Comparison of ENCODE assay signal across 22 cellular contexts in the genomic region with DNA sequence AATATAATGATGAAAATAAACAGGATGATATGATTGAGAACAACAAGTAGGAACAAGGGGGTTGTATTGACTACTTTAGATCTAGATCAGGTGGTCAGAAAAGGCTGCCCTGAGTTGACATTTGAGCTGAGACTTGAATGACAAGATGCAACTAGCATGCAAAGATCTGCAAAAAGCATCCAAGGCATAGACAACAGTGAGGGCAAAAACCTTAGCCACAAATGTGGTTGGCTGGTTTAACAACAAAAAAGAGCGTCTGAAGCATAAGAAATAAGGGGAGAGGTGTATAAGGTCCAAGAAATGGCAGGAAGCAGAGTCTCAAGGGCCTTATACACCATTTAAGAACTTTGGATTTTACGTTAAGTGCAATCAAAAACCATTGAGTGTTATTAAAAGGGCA. TPM values are rescaled to one million over a fixed set of nuclear protein-coding genes. Genes with fewer than 3 reads are reported as not detected.
DNase-seq lines count a peak whose midpoint lies in the region; ATAC-seq and TF ChIP-seq lines count a peak whose summit lies in the region.
"Had no signal": no experiment of that assay in that cellular context is flagged by ENCODE, and none has a peak within 500 bp of the region (broad histone marks: within the 10 kb centered on the region; RNA-seq: fewer than 3 reads in every experiment).

No MANE protein-coding gene starts in this region.

- no peak overlapping the region for H3K27ac Mint-ChIP-seq in activated naive CD4-positive, alpha-beta T cell treated with anti-CD3 and anti-CD28 coated beads, Interleukin-2, amount 50 U/mL, for 24 hours
- no peak overlapping the region for H3K27ac Mint-ChIP-seq in activated naive CD4-positive, alpha-beta T cell treated with anti-CD3 and anti-CD28 coated beads for 36 hours
- H3K27ac Mint-ChIP-seq in central memory CD8-positive, alpha-beta T cell (ENCODE audit: low read depth): no peak overlapping the region
- no peak overlapping the region for H3K27ac Mint-ChIP-seq in type B pancreatic cell

- no peak overlapping the region for H2AFZ ChIP-seq in PC-3 (ENCODE audit: low read length)

- POLR2A ChIA-PET in PC-3 (lab: Charles Lee; ENCODE audit: unreplicated experiment): interaction anchor here (0.6 kb wide), 1 partner anchor 15 kb away, joined by 3 read pairs; no protein-coding TSS in a partner anchor

- no peak for TF ChIP-seq CTCF in PC-3 (conservative IDR thresholded peaks at IDR 0.05; ENCODE audit: low read depth, low read length)
- no peak for TF ChIP-seq CTCF in type B pancreatic cell (conservative IDR thresholded peaks at IDR 0.05)

- H3K9ac ChIP-seq in PC-3 (ENCODE audit: low read length): no peak overlapping the region

- H4K20me1 ChIP-seq in PC-3 (ENCODE audit: low read length): no peaks in the 10 kb centered on the region

- H3K9me3 ChIP-seq in PC-3 (ENCODE audit: low read length): no peaks in the 10 kb centered on the region
- H3K9me3 ChIP-seq: lower lobe of right lung, Peyer's patch, SJSA1, suprapubic skin had no signal

- H3F3A ChIP-seq in PC-3 (ENCODE audit: low read length, unreplicated experiment): no peaks in the 10 kb centered on the region

- H3K79me2 ChIP-seq in PC-3 (ENCODE audit: low read length): peaks cover 66% of the 10 kb centered on the region

- H3K4me3 ChIP-seq in PC-3 (ENCODE audit: low read length): no peak overlapping the region
- H3K4me3 ChIP-seq: lower lobe of right lung, Peyer's patch, SJSA1, suprapubic skin had no signal

- ATAC-seq in PC-3 (no peak), HG02571 (IDR thresholded peaks at IDR 0.05; ENCODE audit: unreplicated experiment) (no peak)
- no peak for ATAC-seq in central memory CD8-positive, alpha-beta T cell (replicated peaks; ENCODE audit: extremely low read depth, poor library complexity, severe bottlenecking)
- ATAC-seq: activated CD4-positive, CD25-positive, alpha-beta regulatory T cell treated with anti-CD3 and anti-CD28 coated beads, Interleukin-2, amount 50 U/mL, for 24 hours; HCT116; lower lobe of right lung had no signal

- peaks cover 30% of the 10 kb centered on the region for H3K4me1 Mint-ChIP-seq in activated naive CD4-positive, alpha-beta T cell treated with anti-CD3 and anti-CD28 coated beads, Interleukin-2, amount 50 U/mL, for 24 hours
- peaks cover 29% of the 10 kb centered on the region for H3K4me1 Mint-ChIP-seq in activated naive CD4-positive, alpha-beta T cell treated with anti-CD3 and anti-CD28 coated beads for 36 hours (ENCODE audit: low read depth)
- H3K4me1 Mint-ChIP-seq in central memory CD8-positive, alpha-beta T cell: peaks cover 12% of the 10 kb centered on the region
- H3K4me1 Mint-ChIP-seq in type B pancreatic cell (ENCODE audit: unreplicated experiment): no peaks in the 10 kb centered on the region

- H3K9me3 Mint-ChIP-seq in activated naive CD4-positive, alpha-beta T cell treated with anti-CD3 and anti-CD28 coated beads, Interleukin-2, amount 50 U/mL, for 24 hours: peaks cover 4% of the 10 kb centered on the region
- H3K9me3 Mint-ChIP-seq in activated naive CD4-positive, alpha-beta T cell treated with anti-CD3 and anti-CD28 coated beads for 36 hours: peaks cover 2% of the 10 kb centered on the region
- H3K9me3 Mint-ChIP-seq in central memory CD8-positive, alpha-beta T cell: no peaks in the 10 kb centered on the region
- no peaks in the 10 kb centered on the region for H3K9me3 Mint-ChIP-seq in type B pancreatic cell
- H3K9me3 Mint-ChIP-seq: CD4-positive, alpha-beta memory T cell had no signal

- H3K27me3 ChIP-seq in PC-3 (ENCODE audit: low read length): no peaks in the 10 kb centered on the region
- H3K27me3 ChIP-seq: Peyer's patch, SJSA1, suprapubic skin had no signal

- H3K4me2 ChIP-seq in PC-3 (ENCODE audit: low read length): peak overlapping the region; percentile 23; the same call in 1 of the 2 replicates

- peaks cover 21% of the 10 kb centered on the region for H3K4me1 ChIP-seq in PC-3 (ENCODE audit: insufficient read depth, low read length)

- peaks cover 25% of the 10 kb centered on the region for H3K36me3 ChIP-seq in PC-3 (ENCODE audit: low read depth, low read length)

- no TSS peak for BruUV-seq in PC-3 (replicated peaks; lab: Mats Ljungman, UMichigan)

- H3K9me2 ChIP-seq in PC-3 (replicated peaks; ENCODE audit: low read length): no peaks in the 10 kb centered on the region

- intact Hi-C loops in activated naive CD4-positive, alpha-beta T cell treated with anti-CD3 and anti-CD28 coated beads for 36 hours (cut with micrococcal nuclease): no loop called here
- intact Hi-C loops in PC-3 (cut with micrococcal nuclease): no loop called here

- no peaks in the 10 kb centered on the region for H3K27me3 Mint-ChIP-seq in activated naive CD4-positive, alpha-beta T cell treated with anti-CD3 and anti-CD28 coated beads, Interleukin-2, amount 50 U/mL, for 24 hours
- no peaks in the 10 kb centered on the region for H3K27me3 Mint-ChIP-seq in activated naive CD4-positive, alpha-beta T cell treated with anti-CD3 and anti-CD28 coated beads for 36 hours (ENCODE audit: low read depth)
- H3K27me3 Mint-ChIP-seq in central memory CD8-positive, alpha-beta T cell: no peaks in the 10 kb centered on the region
- H3K27me3 Mint-ChIP-seq in type B pancreatic cell: no peaks in the 10 kb centered on the region
- H3K27me3 Mint-ChIP-seq: CD4-positive, alpha-beta memory T cell had no signal

- H3K4me3 Mint-ChIP-seq in activated naive CD4-positive, alpha-beta T cell treated with anti-CD3 and anti-CD28 coated beads, Interleukin-2, amount 50 U/mL, for 24 hours: peak overlapping the region; percentile 42
- H3K4me3 Mint-ChIP-seq in activated naive CD4-positive, alpha-beta T cell treated with anti-CD3 and anti-CD28 coated beads for 36 hours: no peak overlapping the region
- H3K4me3 Mint-ChIP-seq in central memory CD8-positive, alpha-beta T cell: peak overlapping the region; percentile 10
- H3K4me3 Mint-ChIP-seq in type B pancreatic cell: peak overlapping the region; percentile 19

- no peak for DNase-seq in activated naive CD4-positive, alpha-beta T cell treated with anti-CD3 and anti-CD28 coated beads for 36 hours
- DNase-seq in PC-3 (no peak), type B pancreatic cell (ENCODE audit: extremely low spot score, unreplicated experiment) (no peak), germinal center (ENCODE audit: low spot score) (no peak), amniotic stem cell (lab: John Stamatoyannopoulos, UW) (no peak)
- DNase-seq in central memory CD8-positive, alpha-beta T cell (ENCODE audit: low spot score in 2 of 2): no peak
- DNase-seq: activated effector memory CD4-positive, alpha-beta T cell treated with Interleukin-2 at 50 U/mL for 16 hours; CD4-positive, alpha-beta memory T cell; central memory CD4-positive, alpha-beta T cell; hippocampal formation; lower lobe of right lung; NCI-H2081 treated with DMSO at 0.1 percent for 48 hours; NCI-H446; Peyer's patch; stimulated activated CD8-positive, alpha-beta memory T cell treated with anti-CD3 and anti-CD28 coated beads, Interleukin-4, amount 100 ng/mL, for 48 hours had no signal

- H3K36me3 Mint-ChIP-seq in activated naive CD4-positive, alpha-beta T cell treated with anti-CD3 and anti-CD28 coated beads, Interleukin-2, amount 50 U/mL, for 24 hours: peaks cover 24% of the 10 kb centered on the region
- peaks cover 37% of the 10 kb centered on the region for H3K36me3 Mint-ChIP-seq in activated naive CD4-positive, alpha-beta T cell treated with anti-CD3 and anti-CD28 coated beads for 36 hours (ENCODE audit: low read depth)
- H3K36me3 Mint-ChIP-seq in central memory CD8-positive, alpha-beta T cell (ENCODE audit: insufficient read depth): peaks cover 5% of the 10 kb centered on the region
- peaks cover 29% of the 10 kb centered on the region for H3K36me3 Mint-ChIP-seq in type B pancreatic cell

- CTCF ChIA-PET in activated naive CD4-positive, alpha-beta T cell treated with anti-CD3 and anti-CD28 coated beads for 36 hours (lab: Charles Lee): no interaction called here
- CTCF ChIA-PET in PC-3 (lab: Charles Lee): no interaction called here

- H3K27ac ChIP-seq in PC-3 (ENCODE audit: low read length): no peak overlapping the region
- H3K27ac ChIP-seq: epithelial cell of prostate, lower lobe of right lung, Peyer's patch, SJSA1, suprapubic skin had no signal

RNA-seq across cellular contexts. Expression of a gene that starts 3.2 kb away (rescaled TPM):
- 10 to 100 TPM; 37.3 to 39.6 TPM for total RNA-seq in activated naive CD4-positive, alpha-beta T cell treated with anti-CD3 and anti-CD28 coated beads for 36 hours
- total RNA-seq in PC-3 (2014; rRNA removed) (16.7 and 19.9 TPM in 2 replicates), type B pancreatic cell (ENCODE audit: low replicate concordance) (42.1 and 51.2 TPM in 2 replicates)
